In genomic region chr2:29336334-29336733, GRCh38 we compare ENCODE assay signal across 15 cellular contexts.
"Had no signal": no experiment of that assay in that cellular context is flagged by ENCODE, and none has a peak within 500 bp of the region (broad histone marks: within the 10 kb centered on the region; RNA-seq: fewer than 3 reads in every experiment).

No MANE protein-coding gene starts in this region.

- H3K36me3 ChIP-seq: lower lobe of right lung, neural progenitor cell, ovary, spleen, upper lobe of left lung had no signal

- H3K9me3 ChIP-seq: lower lobe of right lung, ovary, spleen, testis, upper lobe of left lung had no signal

- ATAC-seq: effector memory CD8-positive, alpha-beta T cell; foreskin keratinocyte; lower lobe of right lung; sciatic nerve had no signal

- DNase-seq: activated naive CD4-positive, alpha-beta T cell treated with Interleukin-2 at 50 U/mL for 16 hours; activated T-cell treated with anti-CD3 and anti-CD28 coated beads for 4 hours; anterior cingulate cortex; cerebellar nuclear complex; dermis blood vessel endothelial cell; effector memory CD8-positive, alpha-beta T cell; foreskin keratinocyte; glutamatergic neuron; lower lobe of right lung; ovary; testis; upper lobe of left lung had no signal

- H3K27ac ChIP-seq: foreskin keratinocyte, lower lobe of right lung, neural progenitor cell, ovary, spleen, testis, upper lobe of left lung had no signal

- H3K4me1 ChIP-seq: foreskin keratinocyte, lower lobe of right lung, spleen, testis, upper lobe of left lung had no signal

- H3K4me3 ChIP-seq: lower lobe of right lung, neural progenitor cell, ovary, spleen, testis, upper lobe of left lung had no signal
